25 cellular contexts compared by ENCODE assay signal in the genomic region with DNA sequence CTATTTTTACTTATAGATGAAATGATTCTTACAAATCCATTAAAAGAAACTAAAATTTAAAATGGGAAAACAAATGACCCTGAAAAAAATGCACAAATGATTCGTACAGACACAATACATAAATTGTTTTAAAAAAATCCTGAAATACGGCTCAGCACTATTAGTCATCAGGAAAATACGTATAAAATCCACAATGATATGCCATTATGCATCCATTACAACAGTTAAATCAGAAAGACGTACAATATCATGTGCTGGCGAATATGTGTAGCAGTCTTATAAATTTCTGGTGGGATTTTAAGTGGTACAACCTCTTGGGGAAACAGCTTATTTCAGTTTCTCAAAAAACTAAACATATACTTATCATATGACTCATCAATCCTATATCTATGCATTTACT.
"Had no signal": no experiment of that assay in that cellular context is flagged by ENCODE, and none has a peak within 500 bp of the region (broad histone marks: within the 10 kb centered on the region; RNA-seq: fewer than 3 reads in every experiment).

No MANE protein-coding gene starts in this region.

- H3K4me1 Mint-ChIP-seq: mesothelial cell of epicardium; naive B cell; stimulated activated naive B cell treated with anti-CD40 and anti-IgM and Interleukin-4, amounts not matched to agents 10 μg/mL and 1 μg/mL and 100 μg/mL, for 72 hours had no signal

- H3K27ac Mint-ChIP-seq: mesothelial cell of epicardium; naive B cell; natural killer cell treated with Interleukin-12 subunit alpha and Interleukin-12 subunit beta and Interleukin-15 and Interleukin-18, amount 100 ng/mL, for 72 hours; progenitor cell of endocrine pancreas; stimulated activated naive B cell treated with anti-CD40 and anti-IgM and Interleukin-4, amounts not matched to agents 10 μg/mL and 1 μg/mL and 100 μg/mL, for 72 hours had no signal

- H3K27ac ChIP-seq: left ventricle myocardium inferior, ovary, skin epidermis, stomach, testis, thyroid gland, transverse colon, upper lobe of left lung, vagina had no signal

- H3K4me1 ChIP-seq: left ventricle myocardium inferior, stomach, testis, thyroid gland, transverse colon, upper lobe of left lung, vagina had no signal

- H3K9me3 Mint-ChIP-seq: mesothelial cell of epicardium; stimulated activated naive B cell treated with anti-CD40 and anti-IgM and Interleukin-4, amounts not matched to agents 10 μg/mL and 1 μg/mL and 100 μg/mL, for 72 hours had no signal

- ATAC-seq: natural killer cell treated with Interleukin-12 subunit alpha and Interleukin-12 subunit beta and Interleukin-15 and Interleukin-18, amount 100 ng/mL, for 72 hours; right cardiac atrium; sciatic nerve; stimulated activated naive B cell treated with anti-CD40 and anti-IgM and Interleukin-4, amounts not matched to agents 10 μg/mL and 1 μg/mL and 100 μg/mL, for 72 hours; stimulated activated naive CD8-positive, alpha-beta T cell treated with anti-CD3 and anti-CD28 coated beads, Interleukin-15, Interleukin-2, amounts not matched to agents 100 U/mL and 50 U/mL, for 24 hours had no signal

- DNase-seq: hypothalamus; islet precursor cell; left ventricle myocardium inferior; mesendoderm; naive B cell; ovary; right cardiac atrium; stimulated activated CD4-positive, alpha-beta T cell treated with anti-CD3 and anti-CD28 coated beads, Interleukin-12 subunit alpha, Interleukin-12 subunit beta, amount 100 ng/mL, for 4 hours; stimulated activated CD4-positive, alpha-beta T cell treated with anti-CD3 and anti-CD28 coated beads, Interleukin-15, amount 100 ng/mL, for 24 hours; stimulated activated CD4-positive, alpha-beta T cell treated with anti-CD3 and anti-CD28 coated beads, Interleukin-2, amount 100 ng/mL, for 24 hours; stimulated activated CD4-positive, alpha-beta T cell treated with anti-CD3 and anti-CD28 coated beads, Interleukin-4, amount 100 ng/mL, for 1 hour; stimulated activated naive B cell treated with anti-CD40 and anti-IgM and Interleukin-4, amounts not matched to agents 10 μg/mL and 1 μg/mL and 100 μg/mL, for 72 hours; stimulated activated naive CD8-positive, alpha-beta T cell treated with anti-CD3 and anti-CD28 coated beads, Interleukin-15, Interleukin-2, amounts not matched to agents 100 U/mL and 50 U/mL, for 24 hours; stomach; testis; thyroid gland; transverse colon; upper lobe of left lung had no signal

- H3K4me3 ChIP-seq: left ventricle myocardium inferior, lung, ovary, skin epidermis, stomach, testis, thyroid gland, transverse colon, upper lobe of left lung, vagina had no signal

- H3K4me3 Mint-ChIP-seq: mesothelial cell of epicardium; naive B cell; natural killer cell treated with Interleukin-12 subunit alpha and Interleukin-12 subunit beta and Interleukin-15 and Interleukin-18, amount 100 ng/mL, for 72 hours; stimulated activated naive B cell treated with anti-CD40 and anti-IgM and Interleukin-4, amounts not matched to agents 10 μg/mL and 1 μg/mL and 100 μg/mL, for 72 hours had no signal

- H3K9me3 ChIP-seq: left ventricle myocardium inferior, ovary, stomach, testis, thyroid gland, transverse colon, upper lobe of left lung, vagina had no signal

- H3K36me3 Mint-ChIP-seq: mesothelial cell of epicardium; naive B cell; natural killer cell treated with Interleukin-12 subunit alpha and Interleukin-12 subunit beta and Interleukin-15 and Interleukin-18, amount 100 ng/mL, for 72 hours; stimulated activated naive B cell treated with anti-CD40 and anti-IgM and Interleukin-4, amounts not matched to agents 10 μg/mL and 1 μg/mL and 100 μg/mL, for 72 hours had no signal

- H3K27me3 ChIP-seq: ovary, stomach, testis, thyroid gland, transverse colon, upper lobe of left lung, vagina had no signal

- H3K27me3 Mint-ChIP-seq: naive B cell; natural killer cell treated with Interleukin-12 subunit alpha and Interleukin-12 subunit beta and Interleukin-15 and Interleukin-18, amount 100 ng/mL, for 72 hours; progenitor cell of endocrine pancreas; stimulated activated naive B cell treated with anti-CD40 and anti-IgM and Interleukin-4, amounts not matched to agents 10 μg/mL and 1 μg/mL and 100 μg/mL, for 72 hours had no signal
